ENCODE assay signal across 14 cellular contexts in the genomic region with DNA sequence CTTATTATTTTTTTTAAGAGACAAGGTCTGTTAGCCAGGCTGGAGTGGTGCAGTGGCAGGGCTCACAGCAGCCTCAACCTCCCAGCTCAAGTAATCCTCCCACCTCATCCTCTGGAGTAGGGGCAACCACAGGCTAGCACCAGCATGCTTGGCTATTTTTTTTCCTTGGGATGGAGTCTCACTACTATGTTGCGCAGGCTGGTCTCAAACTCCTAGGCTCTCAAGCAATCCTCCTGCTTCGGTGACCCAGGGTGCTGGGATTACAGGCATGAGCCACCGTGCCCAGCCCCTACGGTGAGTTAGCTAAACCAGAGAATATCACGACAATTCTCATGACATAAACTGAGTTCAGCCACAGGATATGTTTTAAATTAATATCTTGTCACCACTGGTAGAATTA. TPM values are rescaled to one million over a fixed set of nuclear protein-coding genes. Genes with fewer than 3 reads are reported as not detected.
DNase-seq lines count a peak whose midpoint lies in the region; ATAC-seq, FAIRE-seq and TF ChIP-seq lines count a peak whose summit lies in the region.
"Had no signal": no experiment of that assay in that cellular context is flagged by ENCODE, and none has a peak within 500 bp of the region (broad histone marks: within the 10 kb centered on the region; RNA-seq: fewer than 3 reads in every experiment).

No MANE protein-coding gene starts in this region.

- TF ChIP-seq CTCF in HepG2 (CRISPR knock-in tag; IDR thresholded peaks at IDR 0.05): no peak
- no peak for TF ChIP-seq CTCF in right lobe of liver (IDR thresholded peaks at IDR 0.05)
- no peak for TF ChIP-seq CTCF in activated CD8-positive, alpha-beta T cell treated with anti-CD3 and anti-CD28 coated beads for 36 hours (IDR thresholded peaks at IDR 0.05)
- no peak for TF ChIP-seq CTCF in type B pancreatic cell (conservative IDR thresholded peaks at IDR 0.05)

- no peak for TF ChIP-seq RAD21 in HepG2 (CRISPR knock-in tag; IDR thresholded peaks at IDR 0.05)

- DNase-seq in HepG2 (ENCODE audit: low spot score): no peak
- DNase-seq in right lobe of liver: no peak
- no peak for DNase-seq in activated CD8-positive, alpha-beta T cell treated with anti-CD3 and anti-CD28 coated beads for 36 hours
- DNase-seq in type B pancreatic cell (ENCODE audit: extremely low spot score, unreplicated experiment): no peak
- no peak for DNase-seq in kidney tubule cell (ENCODE audit: low spot score)
- no peak for DNase-seq in NCI-H2029 (lab: John Stamatoyannopoulos, UW)
- DNase-seq: mucosa of descending colon; NCI-H187; RPMI8226; stimulated activated CD4-positive, alpha-beta T cell treated with anti-CD3 and anti-CD28 coated beads, Interleukin-1b, Interleukin-23, amount 100 ng/mL, for 48 hours; substantia nigra had no signal

- peaks cover 49% of the 10 kb centered on the region for H3K79me2 ChIP-seq in HepG2 (ENCODE audit: insufficient read depth, low read length)

- TF ChIP-seq POLR2A in HepG2 (IDR thresholded peaks at IDR 0.05; ENCODE audit: insufficient read depth in 1 of 2, low read depth in 2 of 2, low read length in 2 of 2): no peak
- TF ChIP-seq POLR2A in right lobe of liver (IDR thresholded peaks at IDR 0.05): no peak

- FAIRE-seq in HepG2 (lab: Jason Lieb, UNC): no peak
- FAIRE-seq: GM18507 had no signal

- intact Hi-C loops in HepG2 (cut with micrococcal nuclease; ENCODE audit: unreplicated experiment): loop anchor here (10.0 kb wide), 1 partner anchor 264 kb away; no protein-coding TSS in a partner anchor
- intact Hi-C loops in right lobe of liver (cut with DNase I): no loop called here
- intact Hi-C loops in activated CD8-positive, alpha-beta T cell treated with anti-CD3 and anti-CD28 coated beads for 36 hours (cut with micrococcal nuclease): no loop called here

- H3K9me3 ChIP-seq in HepG2 (ENCODE audit: low read length) (no peaks in the 10 kb centered on the region), right lobe of liver (no peaks in the 10 kb centered on the region), iPS-18c (ENCODE audit: control insufficient read depth, insufficient read depth, low read length) (no peaks in the 10 kb centered on the region)
- H3K9me3 ChIP-seq: mucosa of descending colon had no signal

- H3K9ac ChIP-seq in HepG2 (ENCODE audit: insufficient read depth, low read depth, low read length): peak overlapping the region; percentile 77

- no peak overlapping the region for H3K27ac ChIP-seq in HepG2 (ENCODE audit: extremely low read length, insufficient read depth, low read length)
- H3K27ac ChIP-seq in right lobe of liver: no peak overlapping the region

- WGBS in HepG2 (ENCODE audit: low lambda C conversion rate): 51% methylated on average over 5 of the region's 5 CpGs
- WGBS in right lobe of liver (ENCODE audit: insufficient coverage, low coverage, low lambda C conversion rate, missing lambda C conversion rate): 59% methylated on average over 4 of the region's 5 CpGs

- no peaks in the 10 kb centered on the region for H3K27me3 Mint-ChIP-seq in activated CD8-positive, alpha-beta T cell treated with anti-CD3 and anti-CD28 coated beads for 36 hours
- no peaks in the 10 kb centered on the region for H3K27me3 Mint-ChIP-seq in type B pancreatic cell

- no TSS peak for BruUV-seq in HepG2 (replicated peaks; lab: Mats Ljungman, UMichigan)

- H3K4me1 ChIP-seq in HepG2 (ENCODE audit: insufficient read depth, low read length) (peaks cover 40% of the 10 kb centered on the region), right lobe of liver (peaks cover 0 to 22% (median 6%) of the 10 kb centered on the region in 4 donors)

- peaks cover 6% of the 10 kb centered on the region for H4K20me1 ChIP-seq in HepG2 (ENCODE audit: insufficient read depth, low read length)

- H3K4me3 Mint-ChIP-seq in activated CD8-positive, alpha-beta T cell treated with anti-CD3 and anti-CD28 coated beads for 36 hours: peak overlapping the region; percentile 89
- H3K4me3 Mint-ChIP-seq in type B pancreatic cell: peak overlapping the region; percentile 95

- ATAC-seq in HepG2 (no peak), right lobe of liver (no peak), GM21367 (IDR thresholded peaks at IDR 0.05; ENCODE audit: unreplicated experiment) (no peak)
- no peak for ATAC-seq in activated CD8-positive, alpha-beta T cell treated with anti-CD3 and anti-CD28 coated beads for 36 hours
- ATAC-seq: mucosa of descending colon had no signal

- no peak overlapping the region for H2AFZ ChIP-seq in HepG2 (ENCODE audit: low read length)

- H3K27ac Mint-ChIP-seq in activated CD8-positive, alpha-beta T cell treated with anti-CD3 and anti-CD28 coated beads for 36 hours: no peak overlapping the region
- H3K27ac Mint-ChIP-seq in type B pancreatic cell: no peak overlapping the region

- no peaks in the 10 kb centered on the region for H3K36me3 Mint-ChIP-seq in activated CD8-positive, alpha-beta T cell treated with anti-CD3 and anti-CD28 coated beads for 36 hours (ENCODE audit: low read depth)
- no peaks in the 10 kb centered on the region for H3K36me3 Mint-ChIP-seq in type B pancreatic cell

- H3K27me3 ChIP-seq in HepG2 (ENCODE audit: control insufficient read depth in 1 of 2, insufficient read depth in 2 of 2, low read length in 2 of 2) (no peaks in the 10 kb centered on the region), right lobe of liver (no peaks in the 10 kb centered on the region)

- TF ChIP-seq EP300 in HepG2 (IDR thresholded peaks at IDR 0.05; ENCODE audit: low read depth in 2 of 2, low read length in 2 of 2): no peak
- TF ChIP-seq EP300 in HepG2 (CRISPR knock-in tag; IDR thresholded peaks at IDR 0.05; ENCODE audit: borderline replicate concordance): no peak

- peak overlapping the region; percentile 85 for H3K4me2 ChIP-seq in HepG2 (ENCODE audit: low read depth, low read length)

- peaks cover 27% of the 10 kb centered on the region for H3K4me1 Mint-ChIP-seq in activated CD8-positive, alpha-beta T cell treated with anti-CD3 and anti-CD28 coated beads for 36 hours (ENCODE audit: low read depth)
- H3K4me1 Mint-ChIP-seq in type B pancreatic cell (ENCODE audit: unreplicated experiment): peaks cover 11% of the 10 kb centered on the region

- in situ Hi-C loops in HepG2 (cut with HindIII; ENCODE audit: extremely low pct_ligation_motif_present, low pct_unique_long_range_greater_than_20kb): no loop called here

- H3K4me3 ChIP-seq in HepG2 (replicated peaks in 1 of 3; ENCODE audit: insufficient read depth in 1 of 3, low read depth in 2 of 3, low read length in 3 of 3) (peak overlapping the region; percentile 72 to 89 (median 85)), right lobe of liver (peak overlapping the region in 1 of 3 donors; percentile 89), iPS-18c (ENCODE audit: insufficient read depth, low read depth, low read length) (peak overlapping the region; percentile 74)
- H3K4me3 ChIP-seq: mucosa of descending colon had no signal

- POLR2A ChIA-PET in HepG2 (lab: Yijun Ruan, JAX): interaction anchor here (1.6 kb wide), 1 partner anchor 9 kb away, joined by 10 read pairs; no protein-coding TSS in a partner anchor
- POLR2A ChIA-PET in activated CD8-positive, alpha-beta T cell treated with anti-CD3 and anti-CD28 coated beads for 36 hours (lab: Charles Lee): no interaction called here

- CTCF ChIA-PET in HepG2 (lab: Yijun Ruan, JAX; ENCODE audit: low intra/inter-chr PET ratio, low total read pairs): no interaction called here
- CTCF ChIA-PET in activated CD8-positive, alpha-beta T cell treated with anti-CD3 and anti-CD28 coated beads for 36 hours (lab: Charles Lee): no interaction called here

- no peaks in the 10 kb centered on the region for H3K9me3 Mint-ChIP-seq in activated CD8-positive, alpha-beta T cell treated with anti-CD3 and anti-CD28 coated beads for 36 hours
- H3K9me3 Mint-ChIP-seq in type B pancreatic cell: no peaks in the 10 kb centered on the region

- H3K36me3 ChIP-seq in HepG2 (replicated peaks in 1 of 2; ENCODE audit: control insufficient read depth in 1 of 2, insufficient read depth in 2 of 2, low read length in 2 of 2) (no peaks in the 10 kb centered on the region), right lobe of liver (no peaks in the 10 kb centered on the region)

RNA-seq across cellular contexts. Expression of gene DCUN1D1, which starts 2.0 kb away (rescaled TPM):
- total RNA-seq in HepG2 (2016; rRNA removed; fragmentation: Illumina TruSeq; extraction: Trizol) (39.7 and 66.9 TPM in 2 replicates), right lobe of liver (10 to 100 TPM; 15.7 to 41.5 (median 31.9) TPM), type B pancreatic cell (ENCODE audit: low replicate concordance) (54.4 and 60.7 TPM in 2 replicates)
- total RNA-seq in HepG2 (2016; cell fraction: cytosol; rRNA removed; fragmentation: Illumina TruSeq; extraction: Trizol; ENCODE audit: low read depth): 8.8 and 11.8 TPM in 2 replicates
- 39.2 and 73.4 TPM in 2 replicates for total RNA-seq in HepG2 (2016; cell fraction: insoluble cytoplasmic fraction; rRNA removed; fragmentation: Illumina TruSeq; extraction: Trizol)
- 21.6 and 37.2 TPM in 2 replicates for total RNA-seq in HepG2 (2016; cell fraction: membrane; rRNA removed; fragmentation: Illumina TruSeq; extraction: Trizol)
- total RNA-seq in HepG2 (2016; cell fraction: nucleus; rRNA removed; fragmentation: Illumina TruSeq; extraction: Trizol): 16.0 and 21.7 TPM in 2 replicates
- 6.2 and 10.5 TPM in 2 replicates for polyA plus RNA-seq in HepG2 (2011; rRNA removed)
- 2.1 and 4.5 TPM in 2 replicates for polyA plus RNA-seq in HepG2 (2011; cell fraction: cytosol; rRNA removed)
- 3.3 and 5.6 TPM in 2 replicates for polyA plus RNA-seq in HepG2 (2011; cell fraction: nucleus; rRNA removed)
- polyA plus RNA-seq in HepG2 (2012): 12.7 and 12.8 TPM in 2 replicates
- 8.6 and 9.2 TPM in 2 replicates for polyA plus RNA-seq in HepG2 (2016; cell fraction: cytosol; fragmentation: Illumina TruSeq; extraction: Trizol; ENCODE audit: low read depth)
- polyA plus RNA-seq in HepG2 (2016; cell fraction: insoluble cytoplasmic fraction; fragmentation: Illumina TruSeq; extraction: Trizol; ENCODE audit: low read depth): 36.8 and 40.1 TPM in 2 replicates
- polyA plus RNA-seq in HepG2 (2016; cell fraction: membrane; fragmentation: Illumina TruSeq; extraction: Trizol; ENCODE audit: low read depth): 14.1 and 15.5 TPM in 2 replicates
- 14.8 and 21.0 TPM in 2 replicates for polyA plus RNA-seq in HepG2 (2016; cell fraction: nucleus; fragmentation: Illumina TruSeq; extraction: Trizol; ENCODE audit: insufficient read depth, low read depth)
- polyA minus RNA-seq in HepG2 (2011; rRNA and poly(A)+ RNA removed; ENCODE audit: low replicate concordance): 6.2 and 25.5 TPM in 2 replicates
- 17.4 and 25.9 TPM in 2 replicates for polyA minus RNA-seq in HepG2 (2011; cell fraction: cytosol; rRNA and poly(A)+ RNA removed)
- 19.4 and 20.2 TPM in 2 replicates for polyA minus RNA-seq in HepG2 (2011; cell fraction: nucleus; rRNA and poly(A)+ RNA removed)
- total RNA-seq in activated CD8-positive, alpha-beta T cell treated with anti-CD3 and anti-CD28 coated beads for 36 hours: 10 to 100 TPM; 39.6 to 43.2 TPM
